ENCODE assay signal across 8 cellular contexts in genomic region chr1:228984107-228984506, GRCh38.
"Had no signal": no experiment of that assay in that cellular context is flagged by ENCODE, and none has a peak within 500 bp of the region (broad histone marks: within the 10 kb centered on the region; RNA-seq: fewer than 3 reads in every experiment).

No MANE protein-coding gene starts in this region.

- H3K27ac Mint-ChIP-seq: GM23338, HFFc6, IgD-negative memory B cell had no signal

- DNase-seq: H7, HFFc6, KBM-7 had no signal

- H2AFZ ChIP-seq: GM23338 had no signal

- H3K4me3 ChIP-seq: GM23338, HAP-1 had no signal

- H3K9me3 Mint-ChIP-seq: GM23338, IgD-negative memory B cell had no signal

- H3K4me2 ChIP-seq: GM23338 had no signal

- H3K36me3 Mint-ChIP-seq: IgD-negative memory B cell had no signal

- H3K9me3 ChIP-seq: HAP-1 had no signal

- H3K36me3 ChIP-seq: HAP-1 had no signal

- H3K4me3 Mint-ChIP-seq: GM23338, HFFc6, IgD-negative memory B cell had no signal

- ATAC-seq: GM23338, HCT116, HepG2 had no signal
